In the genomic region with DNA sequence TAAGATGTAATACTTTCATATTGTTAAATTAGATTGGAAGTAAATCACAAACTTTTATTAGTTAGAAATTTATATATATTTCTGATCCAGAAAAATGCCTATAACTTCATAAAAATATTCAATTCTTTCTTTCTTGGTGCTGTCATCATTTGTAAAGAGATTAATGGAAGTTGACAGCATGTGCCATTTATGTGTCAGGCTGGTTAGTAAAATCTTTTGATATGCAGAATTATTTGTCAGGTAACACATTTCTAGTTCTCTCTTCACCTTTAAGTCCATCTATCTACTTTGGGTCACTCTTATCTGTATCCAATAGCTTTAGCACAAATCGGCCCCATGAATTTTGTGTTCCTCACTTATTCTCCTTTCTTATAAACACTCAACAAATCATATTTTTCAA, we compare ENCODE assay signal across 13 cellular contexts.
"Had no signal": no experiment of that assay in that cellular context is flagged by ENCODE, and none has a peak within 500 bp of the region (broad histone marks: within the 10 kb centered on the region; RNA-seq: fewer than 3 reads in every experiment).

No MANE protein-coding gene starts in this region.

- H3K27ac ChIP-seq: colonic mucosa, coronary artery, dorsolateral prefrontal cortex, epithelial cell of prostate, esophagus muscularis mucosa, esophagus squamous epithelium, foreskin keratinocyte, gastrocnemius medialis, gastroesophageal sphincter, heart left ventricle, heart right ventricle had no signal

- H3K4me3 ChIP-seq: colonic mucosa, coronary artery, dorsolateral prefrontal cortex, esophagus muscularis mucosa, esophagus squamous epithelium, gastrocnemius medialis, gastroesophageal sphincter, heart left ventricle, heart right ventricle had no signal

- H3K36me3 ChIP-seq: colonic mucosa, esophagus muscularis mucosa, esophagus squamous epithelium, gastrocnemius medialis, gastroesophageal sphincter, heart left ventricle, heart right ventricle had no signal

- H3K9me3 ChIP-seq: colonic mucosa, esophagus muscularis mucosa, esophagus squamous epithelium, gastrocnemius medialis, gastroesophageal sphincter, heart left ventricle, heart right ventricle had no signal

- ATAC-seq: effector memory CD8-positive, alpha-beta T cell; esophagus mucosa; foreskin keratinocyte; gastrocnemius medialis; gastroesophageal sphincter; heart left ventricle; heart right ventricle had no signal

- H3K27me3 ChIP-seq: colonic mucosa, esophagus muscularis mucosa, esophagus squamous epithelium, foreskin keratinocyte, gastrocnemius medialis, gastroesophageal sphincter, heart right ventricle had no signal
